In the genomic region with DNA sequence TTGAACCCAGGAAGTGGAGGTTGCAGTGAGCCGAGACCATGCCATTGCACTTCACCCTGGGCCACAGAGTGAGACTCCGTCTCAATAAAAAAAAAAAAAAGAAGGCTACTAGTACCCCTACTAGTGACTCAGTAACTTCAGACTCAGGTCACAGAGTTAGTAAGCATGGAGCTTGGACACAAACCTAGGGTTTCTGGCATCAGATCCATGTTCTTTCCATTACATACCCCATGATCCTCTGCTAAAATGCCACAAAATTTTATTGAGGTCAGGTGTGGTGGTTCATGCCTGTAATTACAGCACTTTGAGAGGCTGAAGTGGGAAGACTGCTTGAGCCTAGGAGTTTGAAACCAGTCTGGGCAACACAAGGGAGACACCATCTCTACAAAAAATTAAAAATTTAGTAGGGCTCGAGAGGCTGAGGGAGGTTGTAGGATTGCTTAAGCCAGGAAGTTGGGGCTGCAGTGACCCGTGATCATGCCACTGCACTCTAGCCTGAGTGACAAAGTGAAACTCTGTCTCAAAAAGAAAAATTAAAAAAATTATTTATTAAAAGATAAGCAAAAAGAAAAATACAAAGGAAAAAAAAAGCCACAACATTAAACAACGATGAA, we compare ENCODE assay signal across 17 cellular contexts.
"Had no signal": no experiment of that assay in that cellular context is flagged by ENCODE, and none has a peak within 500 bp of the region (broad histone marks: within the 10 kb centered on the region; RNA-seq: fewer than 3 reads in every experiment).

No MANE protein-coding gene starts in this region.

- H3K9me3 ChIP-seq: heart right ventricle, sigmoid colon, suprapubic skin had no signal

- H3K27ac ChIP-seq: brain microvascular endothelial cell, sigmoid colon, suprapubic skin had no signal

- H3K27ac Mint-ChIP-seq: activated naive CD4-positive, alpha-beta T cell treated with anti-CD3 and anti-CD28 coated beads, Interleukin-2, amount 50 U/mL, for 72 hours; activated T-cell treated with anti-CD3 and anti-CD28 coated beads, Interleukin-2, amount 50 U/mL, for 24 hours had no signal

- H3K4me3 Mint-ChIP-seq: activated T-cell treated with anti-CD3 and anti-CD28 coated beads, Interleukin-2, amount 50 U/mL, for 24 hours had no signal

- H3K9me3 Mint-ChIP-seq: activated naive CD4-positive, alpha-beta T cell treated with anti-CD3 and anti-CD28 coated beads, Interleukin-2, amount 50 U/mL, for 72 hours; activated T-cell treated with anti-CD3 and anti-CD28 coated beads, Interleukin-2, amount 50 U/mL, for 24 hours had no signal

- DNase-seq: activated CD4-positive, alpha-beta T cell treated with anti-CD3 and anti-CD28 coated beads, Interleukin-2, amount 50 U/mL, for 4 hours; activated effector memory CD4-positive, alpha-beta T cell treated with Interleukin-2 at 50 U/mL for 16 hours; activated T-cell treated with anti-CD3 and anti-CD28 coated beads, Interleukin-2, amount 50 U/mL, for 24 hours; amniotic stem cell; brain microvascular endothelial cell; cerebellar nuclear complex; heart right ventricle; islet precursor cell; mesenchymal stem cell; sigmoid colon; stimulated activated CD4-positive, alpha-beta T cell treated with anti-CD3 and anti-CD28 coated beads, Interleukin-12 subunit alpha, Interleukin-12 subunit beta, amount 100 ng/mL, for 4 hours; stimulated activated naive CD4-positive, alpha-beta T cell; T-helper 2 cell had no signal

- H3K4me3 ChIP-seq: heart right ventricle, sigmoid colon, suprapubic skin had no signal

- H3K27me3 ChIP-seq: brain microvascular endothelial cell, heart right ventricle, sigmoid colon, suprapubic skin had no signal

- ATAC-seq: activated CD4-positive, CD25-positive, alpha-beta regulatory T cell treated with anti-CD3 and anti-CD28 coated beads, Interleukin-2, amount 50 U/mL, for 24 hours; activated naive CD4-positive, alpha-beta T cell treated with anti-CD3 and anti-CD28 coated beads, Interleukin-2, amount 50 U/mL, for 72 hours; heart right ventricle; left lobe of liver had no signal

- H3K27me3 Mint-ChIP-seq: activated T-cell treated with anti-CD3 and anti-CD28 coated beads, Interleukin-2, amount 50 U/mL, for 24 hours had no signal

- H3K4me1 ChIP-seq: suprapubic skin had no signal
